Comparison of ENCODE assay signal across 8 cellular contexts in genomic region chr4:7761720-7762119, GRCh38.
DNase-seq lines count a peak whose midpoint lies in the region; ATAC-seq, FAIRE-seq and TF ChIP-seq lines count a peak whose summit lies in the region.

No MANE protein-coding gene starts in this region.

- no peaks in the 10 kb centered on the region for H3K36me3 Mint-ChIP-seq in natural killer cell

- no peak for FAIRE-seq in D721Med (lab: Jason Lieb, UNC)

- ATAC-seq in GM21786 (IDR thresholded peaks at IDR 0.05; ENCODE audit: unreplicated experiment) (peak; percentile 71), esophagus mucosa (peak; percentile 55), natural killer cell (peak; percentile 57 to 83 (median 80)), HG03457 (IDR thresholded peaks at IDR 0.05; ENCODE audit: unreplicated experiment) (no peak)

- intact Hi-C loops in natural killer cell (cut with micrococcal nuclease) = loop anchor here (5.0 kb wide), 1 partner anchor 41 kb away; no protein-coding TSS in a partner anchor

- H3K4me1 Mint-ChIP-seq in natural killer cell = peaks cover 11 to 19% of the 10 kb centered on the region in 2 donors

- no peaks in the 10 kb centered on the region for H3K27me3 Mint-ChIP-seq in natural killer cell (ENCODE audit: low read depth in 2 of 2)

- H3K27ac Mint-ChIP-seq in natural killer cell = no peak overlapping the region

- TF ChIP-seq CTCF in D721Med (IDR thresholded peaks at IDR 0.05; ENCODE audit: insufficient read depth, missing control alignments) = peak; percentile 51
- TF ChIP-seq CTCF in natural killer cell (IDR thresholded peaks at IDR 0.05) = peak; percentile 64

- DNase-seq in D721Med (ENCODE audit: insufficient read length, low spot score) = peak; percentile 87
- peak; percentile 24 for DNase-seq in NCI-H2227 treated with DMSO at 0.1 percent for 48 hours (lab: John Stamatoyannopoulos, UW)
- DNase-seq in activated T-cell treated with anti-CD3 and anti-CD28 coated beads for 1 hour (ENCODE audit: low read depth) = peak; percentile 41
- DNase-seq in natural killer cell = peak; percentile 27
- DNase-seq in superior temporal gyrus (ENCODE audit: extremely low spot score) = peak; percentile 79

- H3K9me3 Mint-ChIP-seq in natural killer cell = no peaks in the 10 kb centered on the region

- H3K4me3 Mint-ChIP-seq in natural killer cell = no peak overlapping the region

Comparison
In these comparisons a context has a peak if more than half of its experiments do, and no peak if none do; other contexts are left out.
1. DNase-seq: peak in every context shown above with its lines; median percentile 87 in D721Med; 79 in superior temporal gyrus; 41 in activated T-cell treated with anti-CD3 and anti-CD28 coated beads for 1 hour; 27 in natural killer cell; 24 in NCI-H2227 treated with DMSO at 0.1 percent for 48 hours.